In genomic region chr19:38744298-38744681, GRCh38 we compare ENCODE assay signal across 29 cellular contexts. TPM values are rescaled to one million over a fixed set of nuclear protein-coding genes. Genes with fewer than 3 reads are reported as not detected.
DNase-seq lines count a peak whose midpoint lies in the region; ATAC-seq, FAIRE-seq and TF ChIP-seq lines count a peak whose summit lies in the region.
"Had no signal": no experiment of that assay in that cellular context is flagged by ENCODE, and none has a peak within 500 bp of the region (broad histone marks: within the 10 kb centered on the region; RNA-seq: fewer than 3 reads in every experiment).

Gene CAPN12 (minus strand): TSS chr19:38744474. CDS start chr19:38744165, 309 bp downstream.

- no peaks in the 10 kb centered on the region for H3K9me3 Mint-ChIP-seq in activated naive CD8-positive, alpha-beta T cell treated with anti-CD3 and anti-CD28 coated beads, Interleukin-2, amount 10 ng/mL, durations not matched to agents 7 days and 5 days
- no peaks in the 10 kb centered on the region for H3K9me3 Mint-ChIP-seq in activated naive CD8-positive, alpha-beta T cell treated with anti-CD3 and anti-CD28 coated beads, Interleukin-2, amount 50 U/mL, for 24 hours
- H3K9me3 Mint-ChIP-seq in IgD-negative memory B cell = no peaks in the 10 kb centered on the region
- H3K9me3 Mint-ChIP-seq: activated naive CD8-positive, alpha-beta T cell treated with anti-CD3 and anti-CD28 coated beads for 36 hours; activated T-cell treated with anti-CD3 and anti-CD28 coated beads, Interleukin-2, amount 50 U/mL, for 4 hours; CD14-positive monocyte; WTC11 had no signal

- no peaks in the 10 kb centered on the region for H3K9me3 ChIP-seq in small intestine (ENCODE audit: control insufficient read depth, low read depth)
- H3K9me3 ChIP-seq: left lung, Peyer's patch, SJSA1 had no signal

- WGBS in small intestine, 3 donors = 82 to 88% (median 84%) methylated on average over 7 to 10 of the region's 10 CpGs

- H3K27me3 Mint-ChIP-seq in activated naive CD8-positive, alpha-beta T cell treated with anti-CD3 and anti-CD28 coated beads, Interleukin-2, amount 10 ng/mL, durations not matched to agents 7 days and 5 days = no peaks in the 10 kb centered on the region
- no peaks in the 10 kb centered on the region for H3K27me3 Mint-ChIP-seq in activated naive CD8-positive, alpha-beta T cell treated with anti-CD3 and anti-CD28 coated beads, Interleukin-2, amount 50 U/mL, for 24 hours
- no peaks in the 10 kb centered on the region for H3K27me3 Mint-ChIP-seq in IgD-negative memory B cell
- H3K27me3 Mint-ChIP-seq: activated naive CD8-positive, alpha-beta T cell treated with anti-CD3 and anti-CD28 coated beads for 36 hours had no signal

- no peak within 1 kb of the TSS for H3K4me3 ChIP-seq in small intestine (ENCODE audit: low read depth in 1 of 2, low read length in 2 of 2)
- H3K4me3 ChIP-seq: GM23248, left lung, Peyer's patch, SJSA1 had no signal

- H3K4me1 Mint-ChIP-seq in activated naive CD8-positive, alpha-beta T cell treated with anti-CD3 and anti-CD28 coated beads, Interleukin-2, amount 10 ng/mL, durations not matched to agents 7 days and 5 days = peaks cover 3% of the 10 kb centered on the region
- H3K4me1 Mint-ChIP-seq in activated naive CD8-positive, alpha-beta T cell treated with anti-CD3 and anti-CD28 coated beads, Interleukin-2, amount 50 U/mL, for 24 hours = peaks cover 6% of the 10 kb centered on the region
- H3K4me1 Mint-ChIP-seq in IgD-negative memory B cell = peaks cover 0 to 7% (median 3%) of the 10 kb centered on the region in 3 donors
- H3K4me1 Mint-ChIP-seq: brain, WTC11 had no signal

- no peak within 1 kb of the TSS for H3K27ac ChIP-seq in small intestine (ENCODE audit: low read depth in 1 of 2, low read length in 1 of 2)
- H3K27ac ChIP-seq: GM23248, left lung, Peyer's patch, SJSA1 had no signal

- DNase-seq in activated naive CD8-positive, alpha-beta T cell treated with anti-CD3 and anti-CD28 coated beads, Interleukin-2, amount 10 ng/mL, durations not matched to agents 7 days and 5 days = no peak
- DNase-seq in activated naive CD8-positive, alpha-beta T cell treated with anti-CD3 and anti-CD28 coated beads, Interleukin-2, amount 50 U/mL, for 24 hours = no peak
- DNase-seq in left colon = no peak
- no peak for DNase-seq in ureter (ENCODE audit: low spot score)
- no peak for DNase-seq in small intestine
- DNase-seq in erythroblast (lab: John Stamatoyannopoulos, UW) = no peak
- DNase-seq in Ammon's horn (ENCODE audit: low spot score) = no peak
- DNase-seq: ACHN; activated CD8-positive, alpha-beta memory T cell treated with anti-CD3 and anti-CD28 coated beads for 24 hours; activated naive CD8-positive, alpha-beta T cell treated with anti-CD3 and anti-CD28 coated beads for 36 hours; activated T-cell treated with anti-CD3 and anti-CD28 coated beads, Interleukin-2, amount 50 U/mL, for 4 hours; DMS 273 treated with DMSO at 0.1 percent for 48 hours; GDM1; GM23248; left lung; NCI-H1092 treated with DMSO at 0.1 percent for 48 hours; NCI-H2081; nucleus accumbens; Peyer's patch; retina; stimulated activated CD4-positive, alpha-beta T cell treated with anti-CD3 and anti-CD28 coated beads, Interleukin-12 subunit alpha, Interleukin-12 subunit beta, amount 100 ng/mL, for 4 hours had no signal

- no peaks in the 10 kb centered on the region for H3K27me3 ChIP-seq in small intestine (ENCODE audit: control insufficient read depth in 2 of 2, insufficient read depth in 2 of 2, low read length in 2 of 2)
- H3K27me3 ChIP-seq: left lung, Peyer's patch, SJSA1 had no signal

- no peaks in the 10 kb centered on the region for H3K4me1 ChIP-seq in small intestine (ENCODE audit: control insufficient read depth in 2 of 2, insufficient read depth in 1 of 2, low read depth in 1 of 2, low read length in 1 of 2)
- H3K4me1 ChIP-seq: left lung, Peyer's patch, SJSA1 had no signal

- no peak for ATAC-seq in activated naive CD8-positive, alpha-beta T cell treated with anti-CD3 and anti-CD28 coated beads, Interleukin-2, amount 10 ng/mL, durations not matched to agents 7 days and 5 days (ENCODE audit: low read depth)
- no peak for ATAC-seq in activated naive CD8-positive, alpha-beta T cell treated with anti-CD3 and anti-CD28 coated beads, Interleukin-2, amount 50 U/mL, for 24 hours
- no peak for ATAC-seq in left colon
- ATAC-seq: activated T-cell treated with anti-CD3 and anti-CD28 coated beads, Interleukin-2, amount 50 U/mL, for 4 hours; left lung; WTC11 had no signal

- no peaks in the 10 kb centered on the region for H3K36me3 Mint-ChIP-seq in activated naive CD8-positive, alpha-beta T cell treated with anti-CD3 and anti-CD28 coated beads, Interleukin-2, amount 10 ng/mL, durations not matched to agents 7 days and 5 days
- no peaks in the 10 kb centered on the region for H3K36me3 Mint-ChIP-seq in activated naive CD8-positive, alpha-beta T cell treated with anti-CD3 and anti-CD28 coated beads, Interleukin-2, amount 50 U/mL, for 24 hours (ENCODE audit: low read depth)
- no peaks in the 10 kb centered on the region for H3K36me3 Mint-ChIP-seq in IgD-negative memory B cell
- H3K36me3 Mint-ChIP-seq: activated naive CD8-positive, alpha-beta T cell treated with anti-CD3 and anti-CD28 coated beads for 36 hours; brain; CD14-positive monocyte; WTC11 had no signal

- POLR2A ChIA-PET in activated naive CD8-positive, alpha-beta T cell treated with anti-CD3 and anti-CD28 coated beads, Interleukin-2, amount 10 ng/mL, durations not matched to agents 7 days and 5 days (lab: Charles Lee) = no interaction called here

- FAIRE-seq in small intestine (lab: Jason Lieb, UNC) = no peak
- FAIRE-seq: colon, GM19239 had no signal

- peak within 1 kb of the TSS; percentile 49 for H3K27ac Mint-ChIP-seq in activated naive CD8-positive, alpha-beta T cell treated with anti-CD3 and anti-CD28 coated beads, Interleukin-2, amount 10 ng/mL, durations not matched to agents 7 days and 5 days
- H3K27ac Mint-ChIP-seq in activated naive CD8-positive, alpha-beta T cell treated with anti-CD3 and anti-CD28 coated beads, Interleukin-2, amount 50 U/mL, for 24 hours = no peak within 1 kb of the TSS
- peak within 1 kb of the TSS in 1 of 3 donors; percentile 31 for H3K27ac Mint-ChIP-seq in IgD-negative memory B cell
- H3K27ac Mint-ChIP-seq: activated naive CD8-positive, alpha-beta T cell treated with anti-CD3 and anti-CD28 coated beads for 36 hours; brain; CD14-positive monocyte; WTC11 had no signal

- H3K36me3 ChIP-seq in small intestine (ENCODE audit: control insufficient read depth in 2 of 2, insufficient read depth in 2 of 2, low read length in 2 of 2) = no peaks in the 10 kb centered on the region
- H3K36me3 ChIP-seq: left lung, Peyer's patch, SJSA1 had no signal

- no peak for TF ChIP-seq POLR2A in erythroblast (IDR thresholded peaks at IDR 0.05; ENCODE audit: low read length)

- intact Hi-C loops in left colon (cut with DNase I, micrococcal nuclease) = no loop called here

- H3K4me3 Mint-ChIP-seq in activated naive CD8-positive, alpha-beta T cell treated with anti-CD3 and anti-CD28 coated beads, Interleukin-2, amount 10 ng/mL, durations not matched to agents 7 days and 5 days = no peak within 1 kb of the TSS
- H3K4me3 Mint-ChIP-seq in activated naive CD8-positive, alpha-beta T cell treated with anti-CD3 and anti-CD28 coated beads, Interleukin-2, amount 50 U/mL, for 24 hours = no peak within 1 kb of the TSS
- no peak within 1 kb of the TSS for H3K4me3 Mint-ChIP-seq in IgD-negative memory B cell
- H3K4me3 Mint-ChIP-seq: activated naive CD8-positive, alpha-beta T cell treated with anti-CD3 and anti-CD28 coated beads for 36 hours; activated T-cell treated with anti-CD3 and anti-CD28 coated beads, Interleukin-2, amount 50 U/mL, for 4 hours; brain; CD14-positive monocyte; WTC11 had no signal

RNA-seq across cellular contexts. Expression of gene CAPN12, which starts in this region (rescaled TPM):
- 10 to 100 TPM; 22.7 to 26.4 TPM for total RNA-seq in activated naive CD8-positive, alpha-beta T cell treated with anti-CD3 and anti-CD28 coated beads, Interleukin-2, amount 10 ng/mL, durations not matched to agents 7 days and 5 days
- polyA plus RNA-seq in IgD-negative memory B cell (31.6 TPM), small intestine (10 to 100 TPM in 1 of 3 donors, 1 to 10 TPM in 2; 2.4 to 26.1 (median 2.7) TPM)
- total RNA-seq in left colon (10 to 100 TPM; 10.1 to 10.2 TPM), ureter (27.6 TPM)
- total RNA-seq: LHCN-M2, SJSA1 had no signal
- polyA plus RNA-seq: CD14-positive monocyte had no signal
